ENCODE assay signal across 1 cellular context in the genomic region with DNA sequence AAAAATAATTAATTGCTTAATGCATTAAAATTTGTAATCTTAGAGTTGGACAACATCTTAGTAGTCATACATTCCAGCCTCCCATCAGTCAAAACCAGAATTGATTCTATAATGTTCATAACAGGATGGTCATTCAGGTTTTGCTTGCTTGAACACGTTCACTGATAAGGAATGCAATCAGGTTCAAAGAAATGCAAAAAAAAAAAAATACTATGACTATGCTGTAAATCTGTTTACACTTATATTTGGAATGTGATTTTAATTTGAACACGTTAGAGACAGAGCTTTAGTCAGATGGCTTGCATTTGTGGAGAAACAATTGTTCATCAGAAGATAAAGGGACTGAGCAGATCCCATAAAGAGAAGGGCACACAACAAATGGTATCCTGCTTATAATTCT.
TF ChIP-seq lines count a peak whose summit lies in the region.

No MANE protein-coding gene starts in this region.

TF ChIP-seq in WTC11, 78 proteins besides CTCF, POLR2A, EP300 and RAD21 (continued from another document):
- TF ChIP-seq, protein P1, sequence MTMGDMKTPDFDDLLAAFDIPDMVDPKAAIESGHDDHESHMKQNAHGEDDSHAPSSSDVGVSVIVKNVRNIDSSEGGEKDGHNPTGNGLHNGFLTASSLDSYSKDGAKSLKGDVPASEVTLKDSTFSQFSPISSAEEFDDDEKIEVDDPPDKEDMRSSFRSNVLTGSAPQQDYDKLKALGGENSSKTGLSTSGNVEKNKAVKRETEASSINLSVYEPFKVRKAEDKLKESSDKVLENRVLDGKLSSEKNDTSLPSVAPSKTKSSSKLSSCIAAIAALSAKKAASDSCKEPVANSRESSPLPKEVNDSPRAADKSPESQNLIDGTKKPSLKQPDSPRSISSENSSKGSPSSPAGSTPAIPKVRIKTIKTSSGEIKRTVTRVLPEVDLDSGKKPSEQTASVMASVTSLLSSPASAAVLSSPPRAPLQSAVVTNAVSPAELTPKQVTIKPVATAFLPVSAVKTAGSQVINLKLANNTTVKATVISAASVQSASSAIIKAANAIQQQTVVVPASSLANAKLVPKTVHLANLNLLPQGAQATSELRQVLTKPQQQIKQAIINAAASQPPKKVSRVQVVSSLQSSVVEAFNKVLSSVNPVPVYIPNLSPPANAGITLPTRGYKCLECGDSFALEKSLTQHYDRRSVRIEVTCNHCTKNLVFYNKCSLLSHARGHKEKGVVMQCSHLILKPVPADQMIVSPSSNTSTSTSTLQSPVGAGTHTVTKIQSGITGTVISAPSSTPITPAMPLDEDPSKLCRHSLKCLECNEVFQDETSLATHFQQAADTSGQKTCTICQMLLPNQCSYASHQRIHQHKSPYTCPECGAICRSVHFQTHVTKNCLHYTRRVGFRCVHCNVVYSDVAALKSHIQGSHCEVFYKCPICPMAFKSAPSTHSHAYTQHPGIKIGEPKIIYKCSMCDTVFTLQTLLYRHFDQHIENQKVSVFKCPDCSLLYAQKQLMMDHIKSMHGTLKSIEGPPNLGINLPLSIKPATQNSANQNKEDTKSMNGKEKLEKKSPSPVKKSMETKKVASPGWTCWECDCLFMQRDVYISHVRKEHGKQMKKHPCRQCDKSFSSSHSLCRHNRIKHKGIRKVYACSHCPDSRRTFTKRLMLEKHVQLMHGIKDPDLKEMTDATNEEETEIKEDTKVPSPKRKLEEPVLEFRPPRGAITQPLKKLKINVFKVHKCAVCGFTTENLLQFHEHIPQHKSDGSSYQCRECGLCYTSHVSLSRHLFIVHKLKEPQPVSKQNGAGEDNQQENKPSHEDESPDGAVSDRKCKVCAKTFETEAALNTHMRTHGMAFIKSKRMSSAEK (CRISPR knock-in tag; IDR thresholded peaks at IDR 0.05; ENCODE audit: borderline replicate concordance): no peak
- TF ChIP-seq, protein P2, sequence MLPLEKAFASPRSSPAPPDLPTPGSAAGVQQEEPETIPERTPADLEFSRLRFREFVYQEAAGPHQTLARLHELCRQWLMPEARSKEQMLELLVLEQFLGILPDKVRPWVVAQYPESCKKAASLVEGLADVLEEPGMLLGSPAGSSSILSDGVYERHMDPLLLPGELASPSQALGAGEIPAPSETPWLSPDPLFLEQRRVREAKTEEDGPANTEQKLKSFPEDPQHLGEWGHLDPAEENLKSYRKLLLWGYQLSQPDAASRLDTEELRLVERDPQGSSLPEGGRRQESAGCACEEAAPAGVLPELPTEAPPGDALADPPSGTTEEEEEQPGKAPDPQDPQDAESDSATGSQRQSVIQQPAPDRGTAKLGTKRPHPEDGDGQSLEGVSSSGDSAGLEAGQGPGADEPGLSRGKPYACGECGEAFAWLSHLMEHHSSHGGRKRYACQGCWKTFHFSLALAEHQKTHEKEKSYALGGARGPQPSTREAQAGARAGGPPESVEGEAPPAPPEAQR (CRISPR knock-in tag; IDR thresholded peaks at IDR 0.05): no peak
- TF ChIP-seq, protein P3, sequence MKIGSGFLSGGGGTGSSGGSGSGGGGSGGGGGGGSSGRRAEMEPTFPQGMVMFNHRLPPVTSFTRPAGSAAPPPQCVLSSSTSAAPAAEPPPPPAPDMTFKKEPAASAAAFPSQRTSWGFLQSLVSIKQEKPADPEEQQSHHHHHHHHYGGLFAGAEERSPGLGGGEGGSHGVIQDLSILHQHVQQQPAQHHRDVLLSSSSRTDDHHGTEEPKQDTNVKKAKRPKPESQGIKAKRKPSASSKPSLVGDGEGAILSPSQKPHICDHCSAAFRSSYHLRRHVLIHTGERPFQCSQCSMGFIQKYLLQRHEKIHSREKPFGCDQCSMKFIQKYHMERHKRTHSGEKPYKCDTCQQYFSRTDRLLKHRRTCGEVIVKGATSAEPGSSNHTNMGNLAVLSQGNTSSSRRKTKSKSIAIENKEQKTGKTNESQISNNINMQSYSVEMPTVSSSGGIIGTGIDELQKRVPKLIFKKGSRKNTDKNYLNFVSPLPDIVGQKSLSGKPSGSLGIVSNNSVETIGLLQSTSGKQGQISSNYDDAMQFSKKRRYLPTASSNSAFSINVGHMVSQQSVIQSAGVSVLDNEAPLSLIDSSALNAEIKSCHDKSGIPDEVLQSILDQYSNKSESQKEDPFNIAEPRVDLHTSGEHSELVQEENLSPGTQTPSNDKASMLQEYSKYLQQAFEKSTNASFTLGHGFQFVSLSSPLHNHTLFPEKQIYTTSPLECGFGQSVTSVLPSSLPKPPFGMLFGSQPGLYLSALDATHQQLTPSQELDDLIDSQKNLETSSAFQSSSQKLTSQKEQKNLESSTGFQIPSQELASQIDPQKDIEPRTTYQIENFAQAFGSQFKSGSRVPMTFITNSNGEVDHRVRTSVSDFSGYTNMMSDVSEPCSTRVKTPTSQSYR (CRISPR knock-in tag; IDR thresholded peaks at IDR 0.05): no peak
- no peak for TF ChIP-seq MYBL2 (CRISPR knock-in tag; IDR thresholded peaks at IDR 0.05)
- no peak for TF ChIP-seq ESRRA (CRISPR knock-in tag; IDR thresholded peaks at IDR 0.05; ENCODE audit: borderline replicate concordance)
- TF ChIP-seq, protein P4, sequence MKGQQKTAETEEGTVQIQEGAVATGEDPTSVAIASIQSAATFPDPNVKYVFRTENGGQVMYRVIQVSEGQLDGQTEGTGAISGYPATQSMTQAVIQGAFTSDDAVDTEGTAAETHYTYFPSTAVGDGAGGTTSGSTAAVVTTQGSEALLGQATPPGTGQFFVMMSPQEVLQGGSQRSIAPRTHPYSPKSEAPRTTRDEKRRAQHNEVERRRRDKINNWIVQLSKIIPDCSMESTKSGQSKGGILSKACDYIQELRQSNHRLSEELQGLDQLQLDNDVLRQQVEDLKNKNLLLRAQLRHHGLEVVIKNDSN (CRISPR knock-in tag; IDR thresholded peaks at IDR 0.05): no peak
- no peak for TF ChIP-seq ZNF121 (CRISPR knock-in tag; IDR thresholded peaks at IDR 0.05)
TF ChIP-seq in WTC11: peak in this region for 0.
